ENCODE assay signal across 8 cellular contexts in genomic region chr20:62622877-62623487, GRCh38. TPM values are rescaled to one million over a fixed set of nuclear protein-coding genes. Genes with fewer than 3 reads are reported as not detected.
A peak's percentile ranks its signal among the peaks of the same experiment; 100 is the strongest.
DNase-seq lines count a peak whose midpoint lies in the region; ATAC-seq, FAIRE-seq and TF ChIP-seq lines count a peak whose summit lies in the region.

No MANE protein-coding gene starts in this region.

- H3K27me3 ChIP-seq in stomach: peaks cover 0 to 7% (median 0%) of the 10 kb centered on the region in 3 donors

- ATAC-seq in HG03558 (IDR thresholded peaks at IDR 0.05; ENCODE audit: extremely low read depth, unreplicated experiment): peak; percentile 4

- H3K27ac ChIP-seq in kidney (ENCODE audit: low read depth in 2 of 2, low read length in 2 of 2) (peak overlapping the region; percentile 96 to 97), stomach (peak overlapping the region; percentile 90 to 98 (median 94))

- H3K4me1 Mint-ChIP-seq in activated T-helper 1 cell treated with anti-CD3 and anti-CD28 coated beads, Interleukin-12 subunit alpha, Interleukin-12 subunit beta, Interleukin-2, Interleukin-4 antibody, amounts not matched to agents 30 ng/mL and 10 ng/mL and 1 ng/mL, durations not matched to agents 14 hours and 24 hours and 36 hours (ENCODE audit: low read depth): peaks cover 26% of the 10 kb centered on the region

- H3K36me3 ChIP-seq in kidney (ENCODE audit: control insufficient read depth in 1 of 2, insufficient read depth in 2 of 2, low read length in 2 of 2) (no peaks in the 10 kb centered on the region), stomach (no peaks in the 10 kb centered on the region)

- H3K27ac Mint-ChIP-seq in activated T-helper 1 cell treated with anti-CD3 and anti-CD28 coated beads, Interleukin-12 subunit alpha, Interleukin-12 subunit beta, Interleukin-2, Interleukin-4 antibody, amounts not matched to agents 30 ng/mL and 10 ng/mL and 1 ng/mL, durations not matched to agents 14 hours and 24 hours and 36 hours: peak overlapping the region; percentile 96

- no peak for TF ChIP-seq POLR2A in stomach (IDR thresholded peaks at IDR 0.05)

- TF ChIP-seq CTCF in kidney (IDR thresholded peaks at IDR 0.05; ENCODE audit: borderline replicate concordance, extremely low read depth, insufficient read depth) (no peak), stomach (IDR thresholded peaks at IDR 0.05) (no peak), GM13976 (IDR thresholded peaks at IDR 0.05; ENCODE audit: borderline replicate concordance, control extremely low read depth, extremely low read depth, insufficient read depth, missing control alignments) (no peak)

- WGBS in stomach, 5 donors: 51 to 79% (median 74%) methylated on average over 11 to 29 of the region's 29 CpGs

- H3K9ac ChIP-seq in kidney (ENCODE audit: low read length in 2 of 2): peak overlapping the region; percentile 15 to 87

- no peak for FAIRE-seq in kidney (lab: Jason Lieb, UNC)

- H3K9me3 ChIP-seq in kidney (ENCODE audit: control insufficient read depth in 1 of 2, low read length in 2 of 2): no peaks in the 10 kb centered on the region
- no peaks in the 10 kb centered on the region for H3K9me3 ChIP-seq in stomach

- peaks cover 23 to 38% of the 10 kb centered on the region in 2 donors for H3K4me1 ChIP-seq in kidney (ENCODE audit: control insufficient read depth in 1 of 2, insufficient read depth in 1 of 2, low read depth in 1 of 2, low read length in 2 of 2)
- peaks cover 26 to 63% (median 52%) of the 10 kb centered on the region in 4 donors for H3K4me1 ChIP-seq in stomach

- in situ Hi-C loops in GM13976 (cut with MboI; ENCODE audit: low sequenced_read_pairs, unreplicated experiment): no loop called here

- no peak for TF ChIP-seq EP300 in stomach (IDR thresholded peaks at IDR 0.05)

- intact Hi-C loops in activated T-helper 1 cell treated with anti-CD3 and anti-CD28 coated beads, Interleukin-12 subunit alpha, Interleukin-12 subunit beta, Interleukin-2, Interleukin-4 antibody, amounts not matched to agents 30 ng/mL and 10 ng/mL and 1 ng/mL, durations not matched to agents 14 hours and 24 hours and 36 hours (cut with micrococcal nuclease): loop anchor here (1.0 to 5.0 kb wide), 3 partner anchors 20 to 476 kb away; no protein-coding TSS in a partner anchor
- intact Hi-C loops in kidney (cut with DNase I): no loop called here
- intact Hi-C loops in stomach (cut with DNase I; ENCODE audit: low total_unique reads): no loop called here

- no peaks in the 10 kb centered on the region for H3K27me3 Mint-ChIP-seq in activated T-helper 1 cell treated with anti-CD3 and anti-CD28 coated beads, Interleukin-12 subunit alpha, Interleukin-12 subunit beta, Interleukin-2, Interleukin-4 antibody, amounts not matched to agents 30 ng/mL and 10 ng/mL and 1 ng/mL, durations not matched to agents 14 hours and 24 hours and 36 hours (ENCODE audit: insufficient read depth)

- H3K4me3 Mint-ChIP-seq in activated T-helper 1 cell treated with anti-CD3 and anti-CD28 coated beads, Interleukin-12 subunit alpha, Interleukin-12 subunit beta, Interleukin-2, Interleukin-4 antibody, amounts not matched to agents 30 ng/mL and 10 ng/mL and 1 ng/mL, durations not matched to agents 14 hours and 24 hours and 36 hours: peak overlapping the region; percentile 80

- H3K36me3 Mint-ChIP-seq in activated T-helper 1 cell treated with anti-CD3 and anti-CD28 coated beads, Interleukin-12 subunit alpha, Interleukin-12 subunit beta, Interleukin-2, Interleukin-4 antibody, amounts not matched to agents 30 ng/mL and 10 ng/mL and 1 ng/mL, durations not matched to agents 14 hours and 24 hours and 36 hours (ENCODE audit: low read depth): no peaks in the 10 kb centered on the region

- no peaks in the 10 kb centered on the region for H3K9me3 Mint-ChIP-seq in activated T-helper 1 cell treated with anti-CD3 and anti-CD28 coated beads, Interleukin-12 subunit alpha, Interleukin-12 subunit beta, Interleukin-2, Interleukin-4 antibody, amounts not matched to agents 30 ng/mL and 10 ng/mL and 1 ng/mL, durations not matched to agents 14 hours and 24 hours and 36 hours

- DNase-seq in activated T-helper 1 cell treated with anti-CD3 and anti-CD28 coated beads, Interleukin-12 subunit alpha, Interleukin-12 subunit beta, Interleukin-2, Interleukin-4 antibody, amounts not matched to agents 30 ng/mL and 10 ng/mL and 1 ng/mL, durations not matched to agents 14 hours and 24 hours and 36 hours (ENCODE audit: low spot score): no peak
- DNase-seq in kidney (peak; percentile 87), stomach (no peak), GM13976 (ENCODE audit: low spot score) (no peak), NCI-H2227 treated with DMSO at 0.1 percent for 48 hours (lab: John Stamatoyannopoulos, UW) (no peak), NCI-H146 (lab: John Stamatoyannopoulos, UW) (no peak), NCI-H446 treated with DMSO at 0.1 percent for 48 hours (lab: John Stamatoyannopoulos, UW) (no peak)

- H3K4me3 ChIP-seq in kidney (ENCODE audit: low read length in 2 of 2) (peak overlapping the region in 1 of 2 donors; percentile 24), stomach (peak overlapping the region in 1 of 4 donors; percentile 1)

RNA-seq across cellular contexts. Expression of gene SLCO4A1, which starts 19.3 kb away (rescaled TPM):
- total RNA-seq in activated T-helper 1 cell treated with anti-CD3 and anti-CD28 coated beads, Interleukin-12 subunit alpha, Interleukin-12 subunit beta, Interleukin-2, Interleukin-4 antibody, amounts not matched to agents 30 ng/mL and 10 ng/mL and 1 ng/mL, durations not matched to agents 14 hours and 24 hours and 36 hours: 47.6 and 49.8 TPM in 2 replicates
- 80.3 TPM for total RNA-seq in kidney
- 12.4 TPM for polyA plus RNA-seq in kidney (ENCODE audit: insufficient read depth, low read depth, low replicate concordance)
- 10 to 100 TPM in 3 of 5 donors, 1 to 10 TPM in 1, under 1 TPM in 1; 0.58 to 44.3 (median 20.7) TPM for total RNA-seq in stomach
- 10 to 100 TPM in 1 of 3 donors, 1 to 10 TPM in 2; 4.4 to 14.7 (median 9.0) TPM for polyA plus RNA-seq in stomach
